1 cellular context compared by ENCODE assay signal in genomic region chr22:37925767-37926166, GRCh38.
TF ChIP-seq lines count a peak whose summit lies in the region.

No MANE protein-coding gene starts in this region.

TF ChIP-seq in HepG2, 621 proteins besides CTCF, POLR2A, EP300 and RAD21:
- no peak for TF ChIP-seq HNRNPLL (IDR thresholded peaks at IDR 0.05; ENCODE audit: low read depth, low read length, poor library complexity, severe bottlenecking)
- peak; percentile 22 for TF ChIP-seq AGO2 (optimal IDR thresholded peaks at IDR 0.05; ENCODE audit: low read depth, low read length)
TF ChIP-seq in HepG2: peak in this region for 1.
